24 cellular contexts compared by ENCODE assay signal in genomic region chr5:103866169-103866568, GRCh38.
"Had no signal": no experiment of that assay in that cellular context is flagged by ENCODE, and none has a peak within 500 bp of the region (broad histone marks: within the 10 kb centered on the region; RNA-seq: fewer than 3 reads in every experiment).

No MANE protein-coding gene starts in this region.

- H3K27ac Mint-ChIP-seq: activated CD8-positive, alpha-beta memory T cell treated with anti-CD3 and anti-CD28 coated beads, Interleukin-2, amount 10 ng/mL, durations not matched to agents 7 days and 5 days; activated CD8-positive, alpha-beta T cell treated with anti-CD3 and anti-CD28 coated beads for 36 hours; activated naive CD8-positive, alpha-beta T cell treated with anti-CD3 and anti-CD28 coated beads, Interleukin-2, amount 50 U/mL, for 24 hours; brain; natural killer cell; stimulated activated effector memory CD8-positive, alpha-beta T cell treated with anti-CD3 and anti-CD28 coated beads, Interleukin-12 subunit alpha, Interleukin-12 subunit beta, amount 100 ng/mL, for 72 hours; stimulated activated naive CD8-positive, alpha-beta T cell treated with anti-CD3 and anti-CD28 coated beads, Interleukin-15, amount 100 ng/mL, for 72 hours had no signal

- H3K36me3 ChIP-seq: esophagus muscularis mucosa, heart left ventricle, prostate gland, right atrium auricular region, suprapubic skin, tibial nerve had no signal

- H3K27me3 Mint-ChIP-seq: activated CD8-positive, alpha-beta memory T cell treated with anti-CD3 and anti-CD28 coated beads, Interleukin-2, amount 10 ng/mL, durations not matched to agents 7 days and 5 days; activated CD8-positive, alpha-beta T cell treated with anti-CD3 and anti-CD28 coated beads for 36 hours; activated naive CD8-positive, alpha-beta T cell treated with anti-CD3 and anti-CD28 coated beads, Interleukin-2, amount 50 U/mL, for 24 hours; brain; stimulated activated naive CD8-positive, alpha-beta T cell treated with anti-CD3 and anti-CD28 coated beads, Interleukin-15, amount 100 ng/mL, for 72 hours had no signal

- H3K4me3 Mint-ChIP-seq: activated CD8-positive, alpha-beta memory T cell treated with anti-CD3 and anti-CD28 coated beads, Interleukin-2, amount 10 ng/mL, durations not matched to agents 7 days and 5 days; activated CD8-positive, alpha-beta T cell treated with anti-CD3 and anti-CD28 coated beads for 36 hours; activated naive CD8-positive, alpha-beta T cell treated with anti-CD3 and anti-CD28 coated beads, Interleukin-2, amount 50 U/mL, for 24 hours; brain; natural killer cell; stimulated activated effector memory CD8-positive, alpha-beta T cell treated with anti-CD3 and anti-CD28 coated beads, Interleukin-12 subunit alpha, Interleukin-12 subunit beta, amount 100 ng/mL, for 72 hours; stimulated activated naive CD8-positive, alpha-beta T cell treated with anti-CD3 and anti-CD28 coated beads, Interleukin-15, amount 100 ng/mL, for 72 hours had no signal

- DNase-seq: activated CD4-positive, alpha-beta T cell treated with anti-CD3 and anti-CD28 coated beads for 48 hours; activated CD8-positive, alpha-beta memory T cell treated with anti-CD3 and anti-CD28 coated beads, Interleukin-2, amount 10 ng/mL, durations not matched to agents 7 days and 5 days; activated CD8-positive, alpha-beta T cell treated with anti-CD3 and anti-CD28 coated beads for 36 hours; activated effector memory CD4-positive, alpha-beta T cell treated with anti-CD3 and anti-CD28 coated beads, Interleukin-2, amount 50 U/mL, for 16 hours; activated naive CD4-positive, alpha-beta T cell treated with anti-CD3 and anti-CD28 coated beads, Interleukin-2, amount 50 U/mL, for 16 hours; activated naive CD8-positive, alpha-beta T cell treated with anti-CD3 and anti-CD28 coated beads, Interleukin-2, amount 50 U/mL, for 24 hours; activated T-cell treated with anti-CD3 and anti-CD28 coated beads for 4 hours; aorta; dermis blood vessel endothelial cell; effector memory CD4-positive, alpha-beta T cell; heart left ventricle; islet precursor cell; left cardiac atrium; midbrain; natural killer cell; stimulated activated CD4-positive, alpha-beta T cell treated with anti-CD3 and anti-CD28 coated beads, Interleukin-1b, Interleukin-23, amount 100 ng/mL, for 48 hours; stimulated activated naive CD8-positive, alpha-beta T cell treated with anti-CD3 and anti-CD28 coated beads, Interleukin-15, amount 100 ng/mL, for 72 hours had no signal

- H3K4me3 ChIP-seq: esophagus muscularis mucosa, heart left ventricle, prostate gland, right atrium auricular region, suprapubic skin, tibial nerve had no signal

- H3K36me3 Mint-ChIP-seq: activated CD8-positive, alpha-beta memory T cell treated with anti-CD3 and anti-CD28 coated beads, Interleukin-2, amount 10 ng/mL, durations not matched to agents 7 days and 5 days; brain; natural killer cell; stimulated activated effector memory CD8-positive, alpha-beta T cell treated with anti-CD3 and anti-CD28 coated beads, Interleukin-12 subunit alpha, Interleukin-12 subunit beta, amount 100 ng/mL, for 72 hours had no signal

- ATAC-seq: activated CD8-positive, alpha-beta memory T cell treated with anti-CD3 and anti-CD28 coated beads, Interleukin-2, amount 10 ng/mL, durations not matched to agents 7 days and 5 days; activated CD8-positive, alpha-beta T cell treated with anti-CD3 and anti-CD28 coated beads for 36 hours; activated naive CD8-positive, alpha-beta T cell treated with anti-CD3 and anti-CD28 coated beads, Interleukin-2, amount 50 U/mL, for 24 hours; heart left ventricle; left cardiac atrium; natural killer cell; stimulated activated effector memory CD8-positive, alpha-beta T cell treated with anti-CD3 and anti-CD28 coated beads, Interleukin-12 subunit alpha, Interleukin-12 subunit beta, amount 100 ng/mL, for 72 hours; stimulated activated naive CD8-positive, alpha-beta T cell treated with anti-CD3 and anti-CD28 coated beads, Interleukin-15, amount 100 ng/mL, for 72 hours had no signal

- H3K9me3 Mint-ChIP-seq: activated CD8-positive, alpha-beta T cell treated with anti-CD3 and anti-CD28 coated beads for 36 hours; activated naive CD8-positive, alpha-beta T cell treated with anti-CD3 and anti-CD28 coated beads, Interleukin-2, amount 50 U/mL, for 24 hours; brain had no signal

- H3K4me1 ChIP-seq: esophagus muscularis mucosa, heart left ventricle, prostate gland, right atrium auricular region, suprapubic skin, tibial nerve had no signal

- H3K27ac ChIP-seq: esophagus muscularis mucosa, heart left ventricle, prostate gland, right atrium auricular region, suprapubic skin, tibial nerve had no signal

- H3K4me1 Mint-ChIP-seq: activated CD8-positive, alpha-beta memory T cell treated with anti-CD3 and anti-CD28 coated beads, Interleukin-2, amount 10 ng/mL, durations not matched to agents 7 days and 5 days; activated naive CD8-positive, alpha-beta T cell treated with anti-CD3 and anti-CD28 coated beads, Interleukin-2, amount 50 U/mL, for 24 hours; natural killer cell; stimulated activated effector memory CD8-positive, alpha-beta T cell treated with anti-CD3 and anti-CD28 coated beads, Interleukin-12 subunit alpha, Interleukin-12 subunit beta, amount 100 ng/mL, for 72 hours; stimulated activated naive CD8-positive, alpha-beta T cell treated with anti-CD3 and anti-CD28 coated beads, Interleukin-15, amount 100 ng/mL, for 72 hours had no signal

- H3K9me3 ChIP-seq: esophagus muscularis mucosa, heart left ventricle, prostate gland, right atrium auricular region, suprapubic skin, tibial nerve had no signal

- H3K27me3 ChIP-seq: esophagus muscularis mucosa, heart left ventricle, right atrium auricular region, suprapubic skin, tibial nerve had no signal
